8 cellular contexts compared by ENCODE assay signal in genomic region chr6:4351857-4352669, GRCh38.
DNase-seq lines count a peak whose midpoint lies in the region; ATAC-seq and TF ChIP-seq lines count a peak whose summit lies in the region.

No MANE protein-coding gene starts in this region.

- 73% methylated on average over 20 of the region's 20 CpGs for WGBS in liver
- 35 to 47% methylated on average over 20 of the region's 20 CpGs for WGBS in thyroid gland, 2 donors

- peak overlapping the region; percentile 97 for H3K27ac Mint-ChIP-seq in chondrocyte (ENCODE audit: unreplicated experiment)

- H3K9me3 Mint-ChIP-seq in chondrocyte (ENCODE audit: low read depth): no peaks in the 10 kb centered on the region

- peak in 1 of 2 donors; percentile 8 for TF ChIP-seq RAD21 in liver (IDR thresholded peaks at IDR 0.05)

- H3K4me1 Mint-ChIP-seq in chondrocyte (ENCODE audit: low read depth): peaks cover 57% of the 10 kb centered on the region

- no peaks in the 10 kb centered on the region for H3K27me3 Mint-ChIP-seq in chondrocyte (ENCODE audit: low read depth)

- ATAC-seq in GM21515 (IDR thresholded peaks at IDR 0.05; ENCODE audit: unreplicated experiment) (no peak), GM21619 (IDR thresholded peaks at IDR 0.05; ENCODE audit: unreplicated experiment) (no peak)

- H3K9me3 ChIP-seq in liver (ENCODE audit: control insufficient read depth in 4 of 4, low read length in 3 of 4): no peaks in the 10 kb centered on the region
- H3K9me3 ChIP-seq in thyroid gland: no peaks in the 10 kb centered on the region

- TF ChIP-seq CTCF in chondrocyte (IDR thresholded peaks at IDR 0.05) (peak; percentile 64), liver (IDR thresholded peaks at IDR 0.05; ENCODE audit: low read depth, low read length, missing input control) (no peak), thyroid gland (IDR thresholded peaks at IDR 0.05) (no peak)

- H3K4me1 ChIP-seq in liver (ENCODE audit: control insufficient read depth in 4 of 4, insufficient read depth in 4 of 4, low read length in 3 of 4) (no peaks in the 10 kb centered on the region), thyroid gland (peaks cover 7 to 20% of the 10 kb centered on the region in 2 donors)

- no peak overlapping the region for H3K9ac ChIP-seq in liver (ENCODE audit: low read depth in 1 of 2, low read length in 2 of 2)

- TF ChIP-seq POLR2A in thyroid gland (IDR thresholded peaks at IDR 0.05): no peak

- H3K27me3 ChIP-seq in liver (ENCODE audit: control insufficient read depth in 4 of 4, insufficient read depth in 4 of 4, low read length in 3 of 4) (no peaks in the 10 kb centered on the region), thyroid gland (no peaks in the 10 kb centered on the region)

- no peaks in the 10 kb centered on the region for H3K36me3 Mint-ChIP-seq in chondrocyte (ENCODE audit: low read depth)

- H3K4me3 Mint-ChIP-seq in chondrocyte (ENCODE audit: unreplicated experiment): peak overlapping the region; percentile 59

- H3K4me3 ChIP-seq in liver (ENCODE audit: low read depth in 1 of 3, low read length in 3 of 3) (no peak overlapping the region), thyroid gland (replicated peaks in 1 of 3) (no peak overlapping the region)

- H3K36me3 ChIP-seq in liver (ENCODE audit: control insufficient read depth in 4 of 4, insufficient read depth in 3 of 4, low read depth in 1 of 4, low read length in 3 of 4) (no peaks in the 10 kb centered on the region), thyroid gland (no peaks in the 10 kb centered on the region)

- intact Hi-C loops in thyroid gland (cut with DNase I): no loop called here

- H3K27ac ChIP-seq in liver (ENCODE audit: low read depth in 1 of 2, low read length in 2 of 2) (peak overlapping the region in 1 of 2 donors; percentile 12), thyroid gland (peak overlapping the region in 2 of 3 donors; percentile 54 to 62)

- peak; percentile 99 for DNase-seq in M059J (ENCODE audit: low read depth)
- no peak for DNase-seq in chondrocyte (ENCODE audit: low spot score)
- DNase-seq in thyroid gland: peak; percentile 43 to 50
- no peak for DNase-seq in NCI-H2081 treated with DMSO at 0.1 percent for 48 hours (lab: John Stamatoyannopoulos, UW)
- DNase-seq in NCI-H187 (lab: John Stamatoyannopoulos, UW): no peak

TF ChIP-seq in liver, 16 proteins besides CTCF, POLR2A, EP300 and RAD21:
- TF ChIP-seq GABPA (IDR thresholded peaks at IDR 0.05 in 1 of 2, conservative IDR thresholded peaks at IDR 0.05 in 1 of 2): no peak
- TF ChIP-seq, protein P1, sequence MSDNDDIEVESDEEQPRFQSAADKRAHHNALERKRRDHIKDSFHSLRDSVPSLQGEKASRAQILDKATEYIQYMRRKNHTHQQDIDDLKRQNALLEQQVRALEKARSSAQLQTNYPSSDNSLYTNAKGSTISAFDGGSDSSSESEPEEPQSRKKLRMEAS (IDR thresholded peaks at IDR 0.05): no peak
- no peak for TF ChIP-seq RXRA (IDR thresholded peaks at IDR 0.05)
- TF ChIP-seq REST (IDR thresholded peaks at IDR 0.05): no peak
- TF ChIP-seq EGR1 (IDR thresholded peaks at IDR 0.05; ENCODE audit: low read depth in 2 of 2): no peak
- peak; percentile 16 for TF ChIP-seq SP1 (IDR thresholded peaks at IDR 0.05)
- peak; percentile 23 to 33 for TF ChIP-seq JUND (IDR thresholded peaks at IDR 0.05)
- TF ChIP-seq, protein P2, sequence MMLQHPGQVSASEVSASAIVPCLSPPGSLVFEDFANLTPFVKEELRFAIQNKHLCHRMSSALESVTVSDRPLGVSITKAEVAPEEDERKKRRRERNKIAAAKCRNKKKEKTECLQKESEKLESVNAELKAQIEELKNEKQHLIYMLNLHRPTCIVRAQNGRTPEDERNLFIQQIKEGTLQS (IDR thresholded peaks at IDR 0.05): no peak
TF ChIP-seq in liver: peak in this region for 2.

Comparison
In these comparisons a context has a peak if more than half of its experiments do, and no peak if none do; other contexts are left out.
1. DNase-seq: peak in M059J (single experiment) and thyroid gland (2 of 2); none in chondrocyte (single experiment), NCI-H2081 treated with DMSO at 0.1 percent for 48 hours (single experiment) and NCI-H187 (0 of 2).